Comparison of ENCODE assay signal across 8 cellular contexts in genomic region chr19:18683955-18684641, GRCh38. TPM values are rescaled to one million over a fixed set of nuclear protein-coding genes. Genes with fewer than 3 reads are reported as not detected.
DNase-seq lines count a peak whose midpoint lies in the region; ATAC-seq, FAIRE-seq and TF ChIP-seq lines count a peak whose summit lies in the region.

No MANE protein-coding gene starts in this region.

- H3K4me1 ChIP-seq in Caco-2, result peaks cover 6% of the 10 kb centered on the region
- H3K4me1 ChIP-seq in HEK293 (ENCODE audit: control insufficient read depth, insufficient read depth, low read length), result no peaks in the 10 kb centered on the region
- peaks cover 9% of the 10 kb centered on the region for H3K4me1 ChIP-seq in keratinocyte (ENCODE audit: control insufficient read depth, extremely low read depth, insufficient read depth, low read length)
- peaks cover 6% of the 10 kb centered on the region for H3K4me1 ChIP-seq in thymus (ENCODE audit: control insufficient read depth, insufficient read depth, low read length)

- H3K27me3 ChIP-seq in Caco-2 (replicated peaks; ENCODE audit: control insufficient read depth, insufficient read depth, low read length) (no peaks in the 10 kb centered on the region), keratinocyte (ENCODE audit: control insufficient read depth, extremely low read depth, insufficient read depth, low read length) (no peaks in the 10 kb centered on the region), thymus (ENCODE audit: control insufficient read depth, insufficient read depth) (no peaks in the 10 kb centered on the region)

- no peaks in the 10 kb centered on the region for H3K4me1 Mint-ChIP-seq in Caco-2 (ENCODE audit: low read depth, unreplicated experiment)
- H3K4me1 Mint-ChIP-seq in activated CD8-positive, alpha-beta T cell treated with anti-CD3 and anti-CD28 coated beads, Interleukin-2, amount 10 ng/mL, durations not matched to agents 7 days and 5 days (ENCODE audit: low read depth), result peaks cover 20% of the 10 kb centered on the region

- POLR2A ChIA-PET in Caco-2 (lab: Charles Lee) (no interaction called here), HEK293 (lab: Yijun Ruan, JAX) (no interaction called here)
- POLR2A ChIA-PET in activated CD8-positive, alpha-beta T cell treated with anti-CD3 and anti-CD28 coated beads, Interleukin-2, amount 10 ng/mL, durations not matched to agents 7 days and 5 days (lab: Charles Lee), result no interaction called here

- H3K4me2 ChIP-seq in keratinocyte (ENCODE audit: control insufficient read depth, extremely low read depth, insufficient read depth, low read depth, low read length), result peak overlapping the region; percentile 85

- no peak overlapping the region for H2AFZ ChIP-seq in keratinocyte (ENCODE audit: control insufficient read depth, low read length)

- dilution Hi-C loops in keratinocyte (cut with MboI; ENCODE audit: extremely low pct_ligation_motif_present, low sequenced_read_pairs), result no loop called here

- no peak for FAIRE-seq in keratinocyte (lab: Jason Lieb, UNC)

- H3K36me3 ChIP-seq in Caco-2 (ENCODE audit: control insufficient read depth, insufficient read depth, low read length) (no peaks in the 10 kb centered on the region), HEK293 (ENCODE audit: control insufficient read depth in 2 of 2, insufficient read depth in 1 of 2, low read length in 2 of 2) (no peaks in the 10 kb centered on the region), keratinocyte (ENCODE audit: control insufficient read depth in 2 of 2, extremely low read depth in 1 of 2, insufficient read depth in 2 of 2, low read length in 2 of 2) (no peaks in the 10 kb centered on the region), thymus (ENCODE audit: control insufficient read depth, insufficient read depth) (no peaks in the 10 kb centered on the region)

- TF ChIP-seq CTCF in Caco-2 (IDR thresholded peaks at IDR 0.05; ENCODE audit: insufficient read depth in 1 of 2, low read depth in 1 of 2, low read length in 1 of 2, severe bottlenecking in 1 of 2, unreplicated experiment in 1 of 2) (no peak), HEK293 (tag by site-specific recombination; IDR thresholded peaks at IDR 0.05) (no peak), keratinocyte (optimal IDR thresholded peaks at IDR 0.05 in 1 of 3, IDR thresholded peaks at IDR 0.05 in 1 of 3, conservative IDR thresholded peaks at IDR 0.05 in 1 of 3; ENCODE audit: extremely low read depth in 1 of 3, insufficient read depth in 2 of 3, low read length in 3 of 3) (no peak)

- H3K4me3 ChIP-seq in Caco-2 (ENCODE audit: low read depth, low read length), result peak overlapping the region; percentile 92
- peak overlapping the region; percentile 73 for H3K4me3 ChIP-seq in HEK293 (ENCODE audit: low read depth, low read length)
- peak overlapping the region; percentile 55 to 67 (median 56) for H3K4me3 ChIP-seq in keratinocyte (ENCODE audit: control insufficient read depth in 2 of 3, extremely low read depth in 1 of 3, insufficient read depth in 2 of 3, low read depth in 1 of 3, low read length in 3 of 3)
- peak overlapping the region; percentile 70 for H3K4me3 ChIP-seq in thymus (ENCODE audit: low read length)

- H3K27ac ChIP-seq in HEK293 (ENCODE audit: extremely low read depth, low read depth, low read length), result no peak overlapping the region; the same call in 1 of the 2 replicates
- no peak overlapping the region for H3K27ac ChIP-seq in keratinocyte (ENCODE audit: control insufficient read depth, insufficient read depth, low read length)
- no peak overlapping the region for H3K27ac ChIP-seq in thymus (ENCODE audit: low read depth)

- WGBS in thymus, result 24% methylated on average over 16 of the region's 16 CpGs

- intact Hi-C loops in Caco-2 (cut with micrococcal nuclease; ENCODE audit: unreplicated experiment), result no loop called here

- no peak overlapping the region for H3K9ac ChIP-seq in keratinocyte (ENCODE audit: control insufficient read depth, extremely low read depth, insufficient read depth, low read length)

- no peaks in the 10 kb centered on the region for H3K27me3 Mint-ChIP-seq in Caco-2 (ENCODE audit: insufficient read depth, unreplicated experiment)
- no peaks in the 10 kb centered on the region for H3K27me3 Mint-ChIP-seq in activated CD8-positive, alpha-beta T cell treated with anti-CD3 and anti-CD28 coated beads, Interleukin-2, amount 10 ng/mL, durations not matched to agents 7 days and 5 days (ENCODE audit: low read depth)

- BruUV-seq in Caco-2 (replicated peaks; lab: Mats Ljungman, UMichigan), result no TSS peak

- H4K20me1 ChIP-seq in keratinocyte (ENCODE audit: control insufficient read depth, extremely low read depth, insufficient read depth, low read length), result no peaks in the 10 kb centered on the region

- peak overlapping the region; percentile 63 for H3K27ac Mint-ChIP-seq in Caco-2 (ENCODE audit: unreplicated experiment)
- peak overlapping the region; percentile 43 for H3K27ac Mint-ChIP-seq in activated CD8-positive, alpha-beta T cell treated with anti-CD3 and anti-CD28 coated beads, Interleukin-2, amount 10 ng/mL, durations not matched to agents 7 days and 5 days

- H3K9me3 ChIP-seq in Caco-2, result no peaks in the 10 kb centered on the region
- no peaks in the 10 kb centered on the region for H3K9me3 ChIP-seq in HEK293 (ENCODE audit: control insufficient read depth, insufficient read depth, low read depth, low read length)
- H3K9me3 ChIP-seq in keratinocyte (ENCODE audit: control insufficient read depth, low read depth, low read length), result no peaks in the 10 kb centered on the region
- H3K9me3 ChIP-seq in thymus (ENCODE audit: control insufficient read depth), result no peaks in the 10 kb centered on the region

- no peaks in the 10 kb centered on the region for H3K9me3 Mint-ChIP-seq in Caco-2 (ENCODE audit: unreplicated experiment)
- H3K9me3 Mint-ChIP-seq in activated CD8-positive, alpha-beta T cell treated with anti-CD3 and anti-CD28 coated beads, Interleukin-2, amount 10 ng/mL, durations not matched to agents 7 days and 5 days (ENCODE audit: insufficient read depth), result no peaks in the 10 kb centered on the region

- peaks cover 3% of the 10 kb centered on the region for H3K79me2 ChIP-seq in keratinocyte (ENCODE audit: control insufficient read depth, insufficient read depth, low read length)

- H3K9me1 ChIP-seq in keratinocyte (ENCODE audit: control insufficient read depth, extremely low read depth, insufficient read depth, low read length), result no peaks in the 10 kb centered on the region

- peak overlapping the region; percentile 84 for H3K4me3 Mint-ChIP-seq in Caco-2 (ENCODE audit: unreplicated experiment)
- H3K4me3 Mint-ChIP-seq in activated CD8-positive, alpha-beta T cell treated with anti-CD3 and anti-CD28 coated beads, Interleukin-2, amount 10 ng/mL, durations not matched to agents 7 days and 5 days, result peak overlapping the region; percentile 66

- peak; percentile 10 for ATAC-seq in activated CD8-positive, alpha-beta T cell treated with anti-CD3 and anti-CD28 coated beads, Interleukin-2, amount 10 ng/mL, durations not matched to agents 7 days and 5 days
- ATAC-seq in GM21526 (IDR thresholded peaks at IDR 0.05; ENCODE audit: low FRiP score, unreplicated experiment), result no peak
- no peak for ATAC-seq in HG02798 (IDR thresholded peaks at IDR 0.05; ENCODE audit: poor library complexity, unreplicated experiment)

- DNase-seq in Caco-2 (no peak), keratinocyte (ENCODE audit: low read depth, low spot score) (no peak), cortex of kidney (lab: John Stamatoyannopoulos, UW) (no peak)
- no peak for DNase-seq in activated CD8-positive, alpha-beta T cell treated with anti-CD3 and anti-CD28 coated beads, Interleukin-2, amount 10 ng/mL, durations not matched to agents 7 days and 5 days

- CTCF ChIA-PET in Caco-2 (lab: Charles Lee) (no interaction called here), HEK293 (lab: Yijun Ruan, JAX) (no interaction called here)
- CTCF ChIA-PET in activated CD8-positive, alpha-beta T cell treated with anti-CD3 and anti-CD28 coated beads, Interleukin-2, amount 10 ng/mL, durations not matched to agents 7 days and 5 days (lab: Charles Lee), result no interaction called here

- H3K36me3 Mint-ChIP-seq in Caco-2 (ENCODE audit: insufficient read depth, unreplicated experiment), result no peaks in the 10 kb centered on the region
- no peaks in the 10 kb centered on the region for H3K36me3 Mint-ChIP-seq in activated CD8-positive, alpha-beta T cell treated with anti-CD3 and anti-CD28 coated beads, Interleukin-2, amount 10 ng/mL, durations not matched to agents 7 days and 5 days (ENCODE audit: low read depth)

TF ChIP-seq in HEK293, 187 proteins besides CTCF, POLR2A, EP300 and RAD21 (continues in another document):
- no peak for TF ChIP-seq YY1 (tag by site-specific recombination; IDR thresholded peaks at IDR 0.05)
- no peak for TF ChIP-seq ZFP3 (tag by site-specific recombination; IDR thresholded peaks at IDR 0.05; ENCODE audit: low read depth)
- no peak for TF ChIP-seq ZNF555 (tag by site-specific recombination; conservative IDR thresholded peaks at IDR 0.05)

RNA-seq across cellular contexts. Expression of gene CRTC1, which starts 0.6 kb away (rescaled TPM):
- 12.0 and 13.8 TPM in 2 replicates for total RNA-seq in Caco-2 (2022)
- 1 to 10 TPM; 7.0 to 8.0 TPM for total RNA-seq in activated CD8-positive, alpha-beta T cell treated with anti-CD3 and anti-CD28 coated beads, Interleukin-2, amount 10 ng/mL, durations not matched to agents 7 days and 5 days
- polyA plus RNA-seq in keratinocyte, result 0.54 to 2.4 TPM (median 1.0 TPM) in 3 replicates
- 1.6 TPM for polyA plus RNA-seq in keratinocyte (2011; ENCODE audit: low read depth)
- 0.77 and 2.6 TPM in 2 replicates for polyA plus RNA-seq in keratinocyte (2011; cell fraction: cytosol; rRNA removed)
- 5.1 and 8.8 TPM in 2 replicates for polyA plus RNA-seq in keratinocyte (2011; cell fraction: nucleus; rRNA removed)
- polyA plus RNA-seq in keratinocyte (2012; ENCODE audit: low replicate concordance), result 2.5 and 10.2 TPM in 2 replicates
- polyA minus RNA-seq in keratinocyte, result 0.54 to 7.5 TPM (median 0.86 TPM) in 3 replicates
- 5.0 TPM for polyA minus RNA-seq in keratinocyte (2011; cell fraction: cytosol; rRNA and poly(A)+ RNA removed)
- 3.2 and 3.5 TPM in 2 replicates for polyA minus RNA-seq in keratinocyte (2011; cell fraction: nucleus; rRNA and poly(A)+ RNA removed)
- 9.7 TPM for polyA plus RNA-seq in thymus

RNA-seq across cellular contexts. Expression of gene KLHL26, which starts 47.3 kb away (rescaled TPM):
- 7.9 and 9.8 TPM in 2 replicates for total RNA-seq in Caco-2 (2022)
- 10 to 100 TPM; 13.2 to 13.4 TPM for total RNA-seq in activated CD8-positive, alpha-beta T cell treated with anti-CD3 and anti-CD28 coated beads, Interleukin-2, amount 10 ng/mL, durations not matched to agents 7 days and 5 days
- polyA plus RNA-seq in keratinocyte (0.68 to 2.0 TPM (median 1.3 TPM) in 3 replicates), thymus (4.0 TPM)
- polyA plus RNA-seq in keratinocyte (2011; ENCODE audit: low read depth), result 2.0 TPM
- polyA plus RNA-seq in keratinocyte (2011; cell fraction: cytosol; rRNA removed), result 0.96 and 2.0 TPM in 2 replicates
- polyA plus RNA-seq in keratinocyte (2011; cell fraction: nucleus; rRNA removed), result 2.1 and 2.7 TPM in 2 replicates
- 2.4 and 3.0 TPM in 2 replicates for polyA plus RNA-seq in keratinocyte (2012; ENCODE audit: low replicate concordance)
- 0.83 to 3.1 TPM (median 2.3 TPM) in 3 replicates for polyA minus RNA-seq in keratinocyte
- polyA minus RNA-seq in keratinocyte (2011; cell fraction: cytosol; rRNA and poly(A)+ RNA removed), result 13.0 TPM
- polyA minus RNA-seq in keratinocyte (2011; cell fraction: nucleus; rRNA and poly(A)+ RNA removed), result 2.3 and 9.3 TPM in 2 replicates
